1 cellular context compared by ENCODE assay signal in genomic region chr9:71273613-71274012, GRCh38.
TF ChIP-seq lines count a peak whose summit lies in the region.

No MANE protein-coding gene starts in this region.

TF ChIP-seq in HepG2, 621 proteins besides CTCF, POLR2A, EP300 and RAD21 (continued from another document):
- TF ChIP-seq, protein P1, sequence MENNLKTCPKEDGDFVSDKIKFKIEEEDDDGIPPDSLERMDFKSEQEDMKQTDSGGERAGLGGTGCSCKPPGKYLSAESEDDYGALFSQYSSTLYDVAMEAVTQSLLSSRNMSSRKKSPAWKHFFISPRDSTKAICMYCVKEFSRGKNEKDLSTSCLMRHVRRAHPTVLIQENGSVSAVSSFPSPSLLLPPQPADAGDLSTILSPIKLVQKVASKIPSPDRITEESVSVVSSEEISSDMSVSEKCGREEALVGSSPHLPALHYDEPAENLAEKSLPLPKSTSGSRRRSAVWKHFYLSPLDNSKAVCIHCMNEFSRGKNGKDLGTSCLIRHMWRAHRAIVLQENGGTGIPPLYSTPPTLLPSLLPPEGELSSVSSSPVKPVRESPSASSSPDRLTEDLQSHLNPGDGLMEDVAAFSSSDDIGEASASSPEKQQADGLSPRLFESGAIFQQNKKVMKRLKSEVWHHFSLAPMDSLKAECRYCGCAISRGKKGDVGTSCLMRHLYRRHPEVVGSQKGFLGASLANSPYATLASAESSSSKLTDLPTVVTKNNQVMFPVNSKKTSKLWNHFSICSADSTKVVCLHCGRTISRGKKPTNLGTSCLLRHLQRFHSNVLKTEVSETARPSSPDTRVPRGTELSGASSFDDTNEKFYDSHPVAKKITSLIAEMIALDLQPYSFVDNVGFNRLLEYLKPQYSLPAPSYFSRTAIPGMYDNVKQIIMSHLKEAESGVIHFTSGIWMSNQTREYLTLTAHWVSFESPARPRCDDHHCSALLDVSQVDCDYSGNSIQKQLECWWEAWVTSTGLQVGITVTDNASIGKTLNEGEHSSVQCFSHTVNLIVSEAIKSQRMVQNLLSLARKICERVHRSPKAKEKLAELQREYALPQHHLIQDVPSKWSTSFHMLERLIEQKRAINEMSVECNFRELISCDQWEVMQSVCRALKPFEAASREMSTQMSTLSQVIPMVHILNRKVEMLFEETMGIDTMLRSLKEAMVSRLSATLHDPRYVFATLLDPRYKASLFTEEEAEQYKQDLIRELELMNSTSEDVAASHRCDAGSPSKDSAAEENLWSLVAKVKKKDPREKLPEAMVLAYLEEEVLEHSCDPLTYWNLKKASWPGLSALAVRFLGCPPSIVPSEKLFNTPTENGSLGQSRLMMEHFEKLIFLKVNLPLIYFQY (CRISPR knock-in tag; IDR thresholded peaks at IDR 0.05; ENCODE audit: borderline replicate concordance), result 0 out of 2 replicates have a peak, but pooled peaks have one; percentile 21
- TF ChIP-seq FOXJ3 (CRISPR knock-in tag; IDR thresholded peaks at IDR 0.05; ENCODE audit: borderline replicate concordance), result peak; percentile 24; the same call in 1 of the 2 replicates
- TF ChIP-seq GLMP (CRISPR knock-in tag; IDR thresholded peaks at IDR 0.05; ENCODE audit: borderline replicate concordance), result no peak
- TF ChIP-seq SMAD9 (CRISPR knock-in tag; IDR thresholded peaks at IDR 0.05), result no peak
- peak; percentile 73; the same call in 1 of the 2 replicates for TF ChIP-seq ZBTB20 (CRISPR knock-in tag; IDR thresholded peaks at IDR 0.05; ENCODE audit: borderline replicate concordance, low read depth)
- no peak for TF ChIP-seq LRRFIP1 (CRISPR knock-in tag; conservative IDR thresholded peaks at IDR 0.05)
- TF ChIP-seq SP5 (CRISPR knock-in tag; IDR thresholded peaks at IDR 0.05; ENCODE audit: borderline replicate concordance, low read depth), result no peak
- TF ChIP-seq CREM (IDR thresholded peaks at IDR 0.05), result 0 out of 2 replicates have a peak, but pooled peaks have one; percentile 19
- TF ChIP-seq CREM (CRISPR knock-in tag; IDR thresholded peaks at IDR 0.05), result no peak
- no peak for TF ChIP-seq ZFP62 (CRISPR knock-in tag; IDR thresholded peaks at IDR 0.05)
- TF ChIP-seq ARNTL (CRISPR knock-in tag; IDR thresholded peaks at IDR 0.05), result no peak
- no peak for TF ChIP-seq ZFP37 (CRISPR knock-in tag; IDR thresholded peaks at IDR 0.05; ENCODE audit: borderline replicate concordance)
- TF ChIP-seq THRA (CRISPR knock-in tag; IDR thresholded peaks at IDR 0.05; ENCODE audit: borderline replicate concordance), result no peak
- TF ChIP-seq GMEB2 (CRISPR knock-in tag; IDR thresholded peaks at IDR 0.05; ENCODE audit: low read depth), result no peak
- TF ChIP-seq, protein P2, sequence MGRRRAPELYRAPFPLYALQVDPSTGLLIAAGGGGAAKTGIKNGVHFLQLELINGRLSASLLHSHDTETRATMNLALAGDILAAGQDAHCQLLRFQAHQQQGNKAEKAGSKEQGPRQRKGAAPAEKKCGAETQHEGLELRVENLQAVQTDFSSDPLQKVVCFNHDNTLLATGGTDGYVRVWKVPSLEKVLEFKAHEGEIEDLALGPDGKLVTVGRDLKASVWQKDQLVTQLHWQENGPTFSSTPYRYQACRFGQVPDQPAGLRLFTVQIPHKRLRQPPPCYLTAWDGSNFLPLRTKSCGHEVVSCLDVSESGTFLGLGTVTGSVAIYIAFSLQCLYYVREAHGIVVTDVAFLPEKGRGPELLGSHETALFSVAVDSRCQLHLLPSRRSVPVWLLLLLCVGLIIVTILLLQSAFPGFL (CRISPR knock-in tag; IDR thresholded peaks at IDR 0.05), result no peak
- TF ChIP-seq JUN (CRISPR knock-in tag; IDR thresholded peaks at IDR 0.05), result no peak
- peak; percentile 62; the same call in 1 of the 2 replicates for TF ChIP-seq MED1 (CRISPR knock-in tag; IDR thresholded peaks at IDR 0.05)
- no peak for TF ChIP-seq ZIK1 (CRISPR knock-in tag; IDR thresholded peaks at IDR 0.05; ENCODE audit: borderline replicate concordance, low read depth)
- peak; percentile 93 for TF ChIP-seq HNF4A (CRISPR knock-in tag; IDR thresholded peaks at IDR 0.05)
- TF ChIP-seq SP2 (CRISPR knock-in tag; IDR thresholded peaks at IDR 0.05), result no peak
TF ChIP-seq in HepG2: peak in this region for 48.
